In genomic region chr3:188397766-188398705, GRCh38 we compare ENCODE assay signal across 14 cellular contexts.
DNase-seq lines count a peak whose midpoint lies in the region; ATAC-seq and TF ChIP-seq lines count a peak whose summit lies in the region.
"Had no signal": no experiment of that assay in that cellular context is flagged by ENCODE, and none has a peak within 500 bp of the region (broad histone marks: within the 10 kb centered on the region; RNA-seq: fewer than 3 reads in every experiment).

No MANE protein-coding gene starts in this region.

- H3K4me1 Mint-ChIP-seq in T-helper 2 cell treated with Interferon-gamma antibody and Interleukin-4, amounts not matched to agents 5 μg/mL and 100 μg/mL, for 36 hours (ENCODE audit: low read depth) = peaks cover 48% of the 10 kb centered on the region
- H3K4me1 Mint-ChIP-seq in activated CD8-positive, alpha-beta T cell treated with anti-CD3 and anti-CD28 coated beads for 36 hours (ENCODE audit: low read depth) = peaks cover 55% of the 10 kb centered on the region

- CTCF ChIA-PET in activated CD8-positive, alpha-beta T cell treated with anti-CD3 and anti-CD28 coated beads for 36 hours (lab: Charles Lee) = interaction anchor here (1.8 kb wide), 1 partner anchor 659 kb away, joined by 3 read pairs; no protein-coding TSS in a partner anchor

- ATAC-seq in activated CD8-positive, alpha-beta T cell treated with anti-CD3 and anti-CD28 coated beads for 36 hours = no peak
- ATAC-seq in GM21723 (IDR thresholded peaks at IDR 0.05; ENCODE audit: unreplicated experiment) (no peak), HG02623 (IDR thresholded peaks at IDR 0.05; ENCODE audit: unreplicated experiment) (no peak)
- ATAC-seq: K562 had no signal

- peak overlapping the region; percentile 43 to 72 for H3K27ac ChIP-seq in right atrium auricular region
- peak overlapping the region; percentile 85 for H3K27ac ChIP-seq in skeletal muscle tissue (ENCODE audit: low read depth, low read length)
- H3K27ac ChIP-seq: vagina had no signal

- H3K4me1 ChIP-seq in right atrium auricular region = peaks cover 0 to 40% of the 10 kb centered on the region in 2 donors
- peaks cover 19 to 29% (median 21%) of the 10 kb centered on the region in 3 donors for H3K4me1 ChIP-seq in skeletal muscle tissue (ENCODE audit: control insufficient read depth in 3 of 3, insufficient read depth in 3 of 3, low read length in 3 of 3)

- H3K36me3 Mint-ChIP-seq in T-helper 2 cell treated with Interferon-gamma antibody and Interleukin-4, amounts not matched to agents 5 μg/mL and 100 μg/mL, for 36 hours (ENCODE audit: low read depth) = peaks cover 6% of the 10 kb centered on the region
- H3K36me3 Mint-ChIP-seq in activated CD8-positive, alpha-beta T cell treated with anti-CD3 and anti-CD28 coated beads for 36 hours (ENCODE audit: low read depth) = peaks cover 10% of the 10 kb centered on the region
- H3K36me3 Mint-ChIP-seq: brain had no signal

- DNase-seq in T-helper 2 cell treated with Interferon-gamma antibody and Interleukin-4, amounts not matched to agents 5 μg/mL and 100 μg/mL, for 36 hours (ENCODE audit: low spot score) = no peak
- DNase-seq in T-helper 2 cell (no peak), right atrium auricular region (ENCODE audit: low spot score) (no peak), foreskin melanocyte (no peak)
- no peak for DNase-seq in activated CD8-positive, alpha-beta T cell treated with anti-CD3 and anti-CD28 coated beads for 36 hours
- DNase-seq: kidney glomerular epithelial cell, NCI-H2227 treated with DMSO at 0.1 percent for 48 hours, SIG-M5 had no signal

- POLR2A ChIA-PET in activated CD8-positive, alpha-beta T cell treated with anti-CD3 and anti-CD28 coated beads for 36 hours (lab: Charles Lee) = no interaction called here

- H3K36me3 ChIP-seq in right atrium auricular region (no peaks in the 10 kb centered on the region), skeletal muscle tissue (ENCODE audit: control insufficient read depth in 3 of 3, insufficient read depth in 3 of 3, low read length in 3 of 3) (no peaks in the 10 kb centered on the region)
- H3K36me3 ChIP-seq: vagina had no signal

- TF ChIP-seq CTCF in activated CD8-positive, alpha-beta T cell treated with anti-CD3 and anti-CD28 coated beads for 36 hours (IDR thresholded peaks at IDR 0.05) = no peak
- TF ChIP-seq CTCF in right atrium auricular region (IDR thresholded peaks at IDR 0.05) = no peak

- no peaks in the 10 kb centered on the region for H3K27me3 Mint-ChIP-seq in T-helper 2 cell treated with Interferon-gamma antibody and Interleukin-4, amounts not matched to agents 5 μg/mL and 100 μg/mL, for 36 hours (ENCODE audit: low read depth)
- no peaks in the 10 kb centered on the region for H3K27me3 Mint-ChIP-seq in activated CD8-positive, alpha-beta T cell treated with anti-CD3 and anti-CD28 coated beads for 36 hours
- H3K27me3 Mint-ChIP-seq: brain had no signal

- intact Hi-C loops in activated CD8-positive, alpha-beta T cell treated with anti-CD3 and anti-CD28 coated beads for 36 hours (cut with micrococcal nuclease) = no loop called here

- H3K4me3 Mint-ChIP-seq in T-helper 2 cell treated with Interferon-gamma antibody and Interleukin-4, amounts not matched to agents 5 μg/mL and 100 μg/mL, for 36 hours = no peak overlapping the region
- H3K4me3 Mint-ChIP-seq in activated CD8-positive, alpha-beta T cell treated with anti-CD3 and anti-CD28 coated beads for 36 hours = peak overlapping the region; percentile 11

- H3K4me3 ChIP-seq in right atrium auricular region = no peak overlapping the region
- H3K4me3 ChIP-seq in skeletal muscle tissue (ENCODE audit: low read length in 3 of 3) = peak overlapping the region in 1 of 3 donors; percentile 49
- H3K4me3 ChIP-seq: K562, vagina had no signal

- peak overlapping the region in 2 of 3 donors; percentile 25 to 60 for H3K9ac ChIP-seq in skeletal muscle tissue (ENCODE audit: low read depth in 1 of 3, low read length in 3 of 3)

- H3K27ac Mint-ChIP-seq in T-helper 2 cell treated with Interferon-gamma antibody and Interleukin-4, amounts not matched to agents 5 μg/mL and 100 μg/mL, for 36 hours = peak overlapping the region; percentile 5
- no peak overlapping the region for H3K27ac Mint-ChIP-seq in activated CD8-positive, alpha-beta T cell treated with anti-CD3 and anti-CD28 coated beads for 36 hours
- H3K27ac Mint-ChIP-seq: brain had no signal

- H3K27me3 ChIP-seq in right atrium auricular region (no peaks in the 10 kb centered on the region), skeletal muscle tissue (ENCODE audit: control insufficient read depth in 3 of 3, insufficient read depth in 3 of 3, low read length in 3 of 3) (no peaks in the 10 kb centered on the region)
- H3K27me3 ChIP-seq: vagina had no signal

- H3K9me3 Mint-ChIP-seq in T-helper 2 cell treated with Interferon-gamma antibody and Interleukin-4, amounts not matched to agents 5 μg/mL and 100 μg/mL, for 36 hours = no peaks in the 10 kb centered on the region
- H3K9me3 Mint-ChIP-seq in activated CD8-positive, alpha-beta T cell treated with anti-CD3 and anti-CD28 coated beads for 36 hours = peaks cover 10% of the 10 kb centered on the region
- H3K9me3 Mint-ChIP-seq: brain had no signal

- H3K9me3 ChIP-seq in right atrium auricular region (no peaks in the 10 kb centered on the region), skeletal muscle tissue (ENCODE audit: control insufficient read depth in 3 of 3, low read length in 3 of 3) (no peaks in the 10 kb centered on the region)
- H3K9me3 ChIP-seq: vagina had no signal
